Comparison of ENCODE assay signal across 8 cellular contexts in the genomic region with DNA sequence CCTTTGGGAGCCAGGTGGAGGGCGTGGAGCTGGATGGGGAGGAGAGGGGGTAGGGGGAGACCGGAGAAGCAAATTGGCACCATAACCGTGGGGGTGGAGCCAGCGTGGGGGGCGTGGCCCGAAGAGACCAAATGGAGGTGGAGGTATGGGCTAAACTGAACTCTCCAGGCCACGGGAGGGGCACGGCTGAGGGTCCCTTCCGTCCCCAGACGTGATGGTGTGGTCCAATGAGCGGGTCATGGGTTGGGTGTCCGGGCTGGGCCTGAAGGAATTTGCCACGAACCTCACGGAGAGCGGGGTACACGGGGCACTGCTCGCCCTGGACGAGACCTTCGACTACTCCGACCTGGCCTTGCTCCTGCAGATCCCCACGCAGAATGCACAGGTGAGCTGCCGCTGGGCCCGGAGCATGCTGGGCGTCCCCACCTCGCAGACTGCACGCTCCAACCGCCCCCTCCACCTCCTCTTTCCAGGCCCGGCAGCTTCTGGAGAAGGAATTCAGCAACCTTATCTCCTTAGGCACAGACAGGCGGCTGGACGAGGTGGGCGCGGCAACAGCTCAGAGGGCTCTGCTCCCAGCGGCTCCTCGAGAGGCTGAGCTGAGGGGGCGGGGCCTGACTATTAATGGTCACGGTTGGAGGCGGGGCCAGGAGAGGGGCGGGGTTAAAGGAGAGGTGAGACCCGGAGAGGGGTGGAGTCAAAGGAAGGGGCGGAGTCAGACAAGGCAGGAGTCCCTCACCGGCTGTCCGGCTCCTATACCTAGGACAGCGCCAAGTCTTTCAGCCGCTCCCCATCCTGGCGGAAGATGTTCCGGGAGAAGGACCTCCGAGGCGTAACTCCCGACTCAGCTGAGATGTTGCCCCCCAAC. TPM values are rescaled to one million over a fixed set of nuclear protein-coding genes. Genes with fewer than 3 reads are reported as not detected.
DNase-seq lines count a peak whose midpoint lies in the region; ATAC-seq and TF ChIP-seq lines count a peak whose summit lies in the region.

No MANE protein-coding gene starts in this region.

- TF ChIP-seq CTCF in epithelial cell of proximal tubule (conservative IDR thresholded peaks at IDR 0.05; ENCODE audit: low read depth, low read length), result no peak

- no peak for TF ChIP-seq RAD21 in Ishikawa (IDR thresholded peaks at IDR 0.05; ENCODE audit: low read depth)

- peaks cover 72% of the 10 kb centered on the region for H3K27me3 Mint-ChIP-seq in activated T-cell treated with anti-CD3 and anti-CD28 coated beads, Interleukin-2, amount 50 U/mL, for 4 hours (ENCODE audit: low read depth)

- H3K36me3 Mint-ChIP-seq in activated T-cell treated with anti-CD3 and anti-CD28 coated beads, Interleukin-2, amount 50 U/mL, for 4 hours (ENCODE audit: insufficient read depth), result no peaks in the 10 kb centered on the region

- H3K4me3 ChIP-seq in epithelial cell of proximal tubule (ENCODE audit: low read depth, low read length), result peak overlapping the region; percentile 78

- H3K4me1 Mint-ChIP-seq in activated T-cell treated with anti-CD3 and anti-CD28 coated beads, Interleukin-2, amount 50 U/mL, for 4 hours (ENCODE audit: low read depth), result peaks cover 23% of the 10 kb centered on the region

- peak overlapping the region; percentile 60 for H3K4me3 Mint-ChIP-seq in activated T-cell treated with anti-CD3 and anti-CD28 coated beads, Interleukin-2, amount 50 U/mL, for 4 hours

- DNase-seq in CMK (ENCODE audit: low read depth), result peak; percentile 95
- peak; percentile 70 for DNase-seq in activated T-cell treated with anti-CD3 and anti-CD28 coated beads, Interleukin-2, amount 50 U/mL, for 4 hours
- no peak for DNase-seq in epithelial cell of proximal tubule (ENCODE audit: low read depth)
- DNase-seq in middle frontal gyrus (ENCODE audit: extremely low spot score, low spot score), result peak; percentile 66
- DNase-seq in stimulated activated CD8-positive, alpha-beta memory T cell treated with anti-CD3 and anti-CD28 coated beads, Interleukin-2, amount 100 ng/mL, for 1 hour (ENCODE audit: low read depth in 2 of 2), result peak; percentile 43 to 66

- peak; percentile 53 to 57 for ATAC-seq in activated T-cell treated with anti-CD3 and anti-CD28 coated beads, Interleukin-2, amount 50 U/mL, for 4 hours
- no peak for ATAC-seq in HG02852 (IDR thresholded peaks at IDR 0.05; ENCODE audit: unreplicated experiment)

- H3K9me3 Mint-ChIP-seq in activated T-cell treated with anti-CD3 and anti-CD28 coated beads, Interleukin-2, amount 50 U/mL, for 4 hours, result no peaks in the 10 kb centered on the region

- TF ChIP-seq EP300 in Ishikawa (IDR thresholded peaks at IDR 0.05; ENCODE audit: borderline replicate concordance), result no peak; the same call in 1 of the 2 replicates

TF ChIP-seq in Ishikawa, 13 proteins besides CTCF, POLR2A, EP300 and RAD21 (continues in another document):
- TF ChIP-seq CEBPB (IDR thresholded peaks at IDR 0.05) (no peak), ZBTB7A (IDR thresholded peaks at IDR 0.05; ENCODE audit: low read depth) (0 out of 2 replicates have a peak, but pooled peaks have one; percentile 27), MAX (IDR thresholded peaks at IDR 0.05) (peak; percentile 82), YY1 (IDR thresholded peaks at IDR 0.05; ENCODE audit: low read depth) (no peak), TCF12 (IDR thresholded peaks at IDR 0.05; ENCODE audit: low read depth) (no peak), REST (IDR thresholded peaks at IDR 0.05; ENCODE audit: low read depth) (peak; percentile 82), TAF1 (IDR thresholded peaks at IDR 0.05; ENCODE audit: low read depth) (no peak)

TF ChIP-seq in PFSK-1, 5 proteins besides CTCF, POLR2A, EP300 and RAD21:
- TF ChIP-seq TAF1 (IDR thresholded peaks at IDR 0.05; ENCODE audit: borderline replicate concordance, insufficient read depth, low read length), result no peak
- peak; percentile 40; the same call in 1 of the 2 replicates for TF ChIP-seq SIN3A (IDR thresholded peaks at IDR 0.05; ENCODE audit: borderline replicate concordance, insufficient read depth, low read length)
- TF ChIP-seq POLR2AphosphoS5 (IDR thresholded peaks at IDR 0.05; ENCODE audit: low read depth, low read length), result 0 out of 2 replicates have a peak, but pooled peaks have one; percentile 68
- TF ChIP-seq REST (IDR thresholded peaks at IDR 0.05; ENCODE audit: insufficient read depth in 1 of 2, low read depth in 2 of 2, low read length in 2 of 2), result peak; percentile 87 to 94
- peak; percentile 31 for TF ChIP-seq FOXP2 (optimal IDR thresholded peaks at IDR 0.05; ENCODE audit: borderline replicate concordance, extremely low read depth, extremely low read length, insufficient read depth)

RNA-seq across cellular contexts. Expression of gene HRC, which starts 6.2 kb away (rescaled TPM):
- polyA plus RNA-seq in PFSK-1 (2012; ENCODE audit: insufficient read length, low read depth), result not detected
- not detected for total RNA-seq in activated T-cell treated with anti-CD3 and anti-CD28 coated beads, Interleukin-2, amount 50 U/mL, for 4 hours
- not detected in 2 replicates for total RNA-seq in epithelial cell of proximal tubule

RNA-seq across cellular contexts. Expression of gene TRPM4, which starts 8.6 kb away (rescaled TPM):
- polyA plus RNA-seq in PFSK-1 (2012; ENCODE audit: insufficient read length, low read depth), result 9.7 TPM
- total RNA-seq in activated T-cell treated with anti-CD3 and anti-CD28 coated beads, Interleukin-2, amount 50 U/mL, for 4 hours, result under 1 TPM; 0.37 to 0.43 (median 0.38) TPM
- 11.6 and 13.3 TPM in 2 replicates for total RNA-seq in epithelial cell of proximal tubule

RNA-seq across cellular contexts. Expression of gene PPFIA3, which starts 29.7 kb away (rescaled TPM):
- polyA plus RNA-seq in PFSK-1 (2012; ENCODE audit: insufficient read length, low read depth), result 26.6 TPM
- 1 to 10 TPM; 3.4 to 5.0 (median 4.0) TPM for total RNA-seq in activated T-cell treated with anti-CD3 and anti-CD28 coated beads, Interleukin-2, amount 50 U/mL, for 4 hours
- total RNA-seq in epithelial cell of proximal tubule, result 1.7 and 3.3 TPM in 2 replicates

RNA-seq across cellular contexts. Expression of gene C19orf73, which starts 30.1 kb away (rescaled TPM):
- 1.9 TPM for polyA plus RNA-seq in PFSK-1 (2012; ENCODE audit: insufficient read length, low read depth)
- 1 to 10 TPM; 1.5 to 2.9 (median 2.6) TPM for total RNA-seq in activated T-cell treated with anti-CD3 and anti-CD28 coated beads, Interleukin-2, amount 50 U/mL, for 4 hours
- 2.7 and 10.3 TPM in 2 replicates for total RNA-seq in epithelial cell of proximal tubule

RNA-seq across cellular contexts. Expression of gene LIN7B, which starts 34.8 kb away (rescaled TPM):
- polyA plus RNA-seq in PFSK-1 (2012; ENCODE audit: insufficient read length, low read depth), result 12.7 TPM
- 1 to 10 TPM; 4.0 to 6.3 (median 4.2) TPM for total RNA-seq in activated T-cell treated with anti-CD3 and anti-CD28 coated beads, Interleukin-2, amount 50 U/mL, for 4 hours
- 2.2 and 3.7 TPM in 2 replicates for total RNA-seq in epithelial cell of proximal tubule
